Comparison of ENCODE assay signal across 18 cellular contexts in genomic region chr6:13015379-13015681, GRCh38.
DNase-seq lines count a peak whose midpoint lies in the region; ATAC-seq, FAIRE-seq and TF ChIP-seq lines count a peak whose summit lies in the region.
"Had no signal": no experiment of that assay in that cellular context is flagged by ENCODE, and none has a peak within 500 bp of the region (broad histone marks: within the 10 kb centered on the region; RNA-seq: fewer than 3 reads in every experiment).

No MANE protein-coding gene starts in this region.

- TF ChIP-seq RAD21 in SK-N-SH (IDR thresholded peaks at IDR 0.05; ENCODE audit: low read length): no peak

- H3K4me1 ChIP-seq in SK-N-SH (ENCODE audit: control insufficient read depth in 1 of 2, insufficient read depth in 2 of 2, low read depth in 1 of 2, low read length in 1 of 2) (peaks cover 0 to 17% of the 10 kb centered on the region in 2 experiments; a peak in 2 of 4 replicates), body of pancreas (peaks cover 47% of the 10 kb centered on the region), iPS-15b (ENCODE audit: control insufficient read depth, insufficient read depth, low read length) (peaks cover 7% of the 10 kb centered on the region), suprapubic skin (peaks cover 36% of the 10 kb centered on the region)
- H3K4me1 ChIP-seq: BE2C, HAP-1 had no signal

- POLR2A ChIA-PET in SK-N-SH (lab: Yijun Ruan, JAX): no interaction called here
- POLR2A ChIA-PET in HEK293T (lab: Yijun Ruan, JAX): interaction anchor here (1.4 kb wide), 1 partner anchor 313 kb away, joined by 5 read pairs; the partner anchor contains the start of gene TBC1D7

- no peak for FAIRE-seq in GM12892 (lab: Jason Lieb, UNC)

- no peak overlapping the region for H3K4me2 ChIP-seq in SK-N-SH

- DNase-seq in SK-N-SH: peak; percentile 51
- DNase-seq in body of pancreas: no peak
- no peak for DNase-seq in suprapubic skin (ENCODE audit: low spot score in 2 of 2)
- DNase-seq in GM12892 (ENCODE audit: insufficient read length): no peak
- DNase-seq in HEK293T (ENCODE audit: extremely low spot score): no peak
- DNase-seq: 8988T; BE2C; CD4-positive, alpha-beta T cell; DMS53; KG1; NCI-H1092; NCI-H2081 treated with DMSO at 0.1 percent for 48 hours; NCI-H510A had no signal

- H3K36me3 ChIP-seq in SK-N-SH (replicated peaks in 1 of 2; ENCODE audit: control insufficient read depth in 1 of 2, insufficient read depth in 2 of 2, low read length in 1 of 2) (no peaks in the 10 kb centered on the region), body of pancreas (replicated peaks in 1 of 2; ENCODE audit: insufficient read depth in 1 of 2, low read depth in 2 of 2) (no peaks in the 10 kb centered on the region), iPS-15b (ENCODE audit: control insufficient read depth, insufficient read depth, low read length) (no peaks in the 10 kb centered on the region), suprapubic skin (no peaks in the 10 kb centered on the region)
- H3K36me3 ChIP-seq: BE2C, HAP-1, Peyer's patch had no signal

- no peak overlapping the region for H3K9ac ChIP-seq in SK-N-SH
- H3K9ac ChIP-seq in iPS-15b (ENCODE audit: low read depth, low read length): no peak overlapping the region

- TF ChIP-seq POLR2A in body of pancreas (IDR thresholded peaks at IDR 0.05) (no peak), suprapubic skin (IDR thresholded peaks at IDR 0.05) (no peak), GM12892 (IDR thresholded peaks at IDR 0.05; ENCODE audit: low read depth, low read length) (no peak)

- 26% methylated on average over 3 of the region's 3 CpGs for WGBS in SK-N-SH (ENCODE audit: low lambda C conversion rate)
- WGBS in body of pancreas, 2 donors: 21% methylated on average over 3 of the region's 3 CpGs
- 76% methylated on average over 3 of the region's 3 CpGs for WGBS in suprapubic skin

- no peaks in the 10 kb centered on the region for H3F3A ChIP-seq in SK-N-SH (replicated peaks; ENCODE audit: insufficient read depth)

- ATAC-seq in SK-N-SH treated with all-trans-retinoic acid at 6 μM for 48 hours: no peak
- no peak for ATAC-seq in body of pancreas
- no peak for ATAC-seq in HG03460 (IDR thresholded peaks at IDR 0.05; ENCODE audit: unreplicated experiment)

- TF ChIP-seq CTCF in SK-N-SH (IDR thresholded peaks at IDR 0.05) (no peak), body of pancreas (IDR thresholded peaks at IDR 0.05) (no peak), suprapubic skin (IDR thresholded peaks at IDR 0.05) (no peak)

- H3K9me3 ChIP-seq in SK-N-SH (no peaks in the 10 kb centered on the region), body of pancreas (no peaks in the 10 kb centered on the region), iPS-15b (ENCODE audit: control insufficient read depth, insufficient read depth, low read length) (no peaks in the 10 kb centered on the region), suprapubic skin (no peaks in the 10 kb centered on the region)
- H3K9me3 ChIP-seq: BE2C, HAP-1, Peyer's patch had no signal

- intact Hi-C loops in body of pancreas (cut with DNase I): no loop called here

- H2AFZ ChIP-seq in SK-N-SH (ENCODE audit: low read depth): no peak overlapping the region

- H3K4me3 ChIP-seq in SK-N-SH (ENCODE audit: low read depth in 2 of 2, low read length in 1 of 2): no peak overlapping the region
- H3K4me3 ChIP-seq in body of pancreas: no peak overlapping the region
- H3K4me3 ChIP-seq in iPS-15b (ENCODE audit: low read depth, low read length): peak overlapping the region; percentile 83
- peak overlapping the region; percentile 59 for H3K4me3 ChIP-seq in suprapubic skin
- H3K4me3 ChIP-seq: HAP-1 had no signal

- H3K27me3 ChIP-seq in SK-N-SH (ENCODE audit: insufficient read depth) (peaks cover 36% of the 10 kb centered on the region), body of pancreas (no peaks in the 10 kb centered on the region), iPS-15b (ENCODE audit: control insufficient read depth, insufficient read depth, low read length) (peaks cover 36% of the 10 kb centered on the region), suprapubic skin (peaks cover 4% of the 10 kb centered on the region)
- H3K27me3 ChIP-seq: Peyer's patch had no signal

- no peaks in the 10 kb centered on the region for H4K20me1 ChIP-seq in SK-N-SH (ENCODE audit: insufficient read depth)

- H3K9me2 ChIP-seq in SK-N-SH: no peaks in the 10 kb centered on the region

- TF ChIP-seq EP300 in SK-N-SH (IDR thresholded peaks at IDR 0.05; ENCODE audit: borderline replicate concordance in 1 of 2, low read depth in 1 of 2, low read length in 1 of 2): peak in 1 of 2 experiments; percentile 34; a peak in 1 of 4 replicates
- no peak for TF ChIP-seq EP300 in suprapubic skin (IDR thresholded peaks at IDR 0.05)

- H3K27ac ChIP-seq in SK-N-SH (ENCODE audit: low read depth in 2 of 2, low read length in 1 of 2): no peak overlapping the region; a peak in 1 of 4 replicates
- H3K27ac ChIP-seq in body of pancreas: peak overlapping the region; percentile 73 to 88 (median 80)
- H3K27ac ChIP-seq in suprapubic skin: no peak overlapping the region
- H3K27ac ChIP-seq: Peyer's patch had no signal

- CTCF ChIA-PET in SK-N-SH (lab: Yijun Ruan, JAX) (interaction anchor here (0.6 to 3.7 kb wide), 6 partner anchors 37 to 315 kb away, joined by 3 to 22 read pairs (median 4); no protein-coding TSS in a partner anchor), HEK293T (lab: Yijun Ruan, JAX) (no interaction called here)

- no peaks in the 10 kb centered on the region for H3K79me2 ChIP-seq in SK-N-SH (ENCODE audit: insufficient read depth)

TF ChIP-seq in SK-N-SH, 30 proteins besides CTCF, POLR2A, EP300 and RAD21 (continues in another document):
- TF ChIP-seq RCOR1 (IDR thresholded peaks at IDR 0.05; ENCODE audit: low read length) (0 out of 2 replicates have a peak, but pooled peaks have one; percentile 12), YY1 (IDR thresholded peaks at IDR 0.05; ENCODE audit: low read depth) (no peak), JUND (IDR thresholded peaks at IDR 0.05) (no peak), GATA2 (CRISPR knock-in tag; IDR thresholded peaks at IDR 0.05) (peak; percentile 77)

TF ChIP-seq in SK-N-SH treated with all-trans-retinoic acid at 6 μM for 48 hours, 23 proteins besides CTCF, POLR2A, EP300 and RAD21 (continues in another document):
- TF ChIP-seq ESRRG (CRISPR knock-in tag; IDR thresholded peaks at IDR 0.05) (no peak), ZFP30 (CRISPR knock-in tag; IDR thresholded peaks at IDR 0.05) (no peak), ZNF8 (CRISPR knock-in tag; IDR thresholded peaks at IDR 0.05) (no peak)
- TF ChIP-seq, protein P1, sequence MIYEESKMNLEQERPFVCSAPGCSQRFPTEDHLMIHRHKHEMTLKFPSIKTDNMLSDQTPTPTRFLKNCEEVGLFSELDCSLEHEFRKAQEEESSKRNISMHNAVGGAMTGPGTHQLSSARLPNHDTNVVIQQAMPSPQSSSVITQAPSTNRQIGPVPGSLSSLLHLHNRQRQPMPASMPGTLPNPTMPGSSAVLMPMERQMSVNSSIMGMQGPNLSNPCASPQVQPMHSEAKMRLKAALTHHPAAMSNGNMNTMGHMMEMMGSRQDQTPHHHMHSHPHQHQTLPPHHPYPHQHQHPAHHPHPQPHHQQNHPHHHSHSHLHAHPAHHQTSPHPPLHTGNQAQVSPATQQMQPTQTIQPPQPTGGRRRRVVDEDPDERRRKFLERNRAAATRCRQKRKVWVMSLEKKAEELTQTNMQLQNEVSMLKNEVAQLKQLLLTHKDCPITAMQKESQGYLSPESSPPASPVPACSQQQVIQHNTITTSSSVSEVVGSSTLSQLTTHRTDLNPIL (CRISPR knock-in tag; IDR thresholded peaks at IDR 0.05; ENCODE audit: low read depth): no peak
- TF ChIP-seq, protein P2, sequence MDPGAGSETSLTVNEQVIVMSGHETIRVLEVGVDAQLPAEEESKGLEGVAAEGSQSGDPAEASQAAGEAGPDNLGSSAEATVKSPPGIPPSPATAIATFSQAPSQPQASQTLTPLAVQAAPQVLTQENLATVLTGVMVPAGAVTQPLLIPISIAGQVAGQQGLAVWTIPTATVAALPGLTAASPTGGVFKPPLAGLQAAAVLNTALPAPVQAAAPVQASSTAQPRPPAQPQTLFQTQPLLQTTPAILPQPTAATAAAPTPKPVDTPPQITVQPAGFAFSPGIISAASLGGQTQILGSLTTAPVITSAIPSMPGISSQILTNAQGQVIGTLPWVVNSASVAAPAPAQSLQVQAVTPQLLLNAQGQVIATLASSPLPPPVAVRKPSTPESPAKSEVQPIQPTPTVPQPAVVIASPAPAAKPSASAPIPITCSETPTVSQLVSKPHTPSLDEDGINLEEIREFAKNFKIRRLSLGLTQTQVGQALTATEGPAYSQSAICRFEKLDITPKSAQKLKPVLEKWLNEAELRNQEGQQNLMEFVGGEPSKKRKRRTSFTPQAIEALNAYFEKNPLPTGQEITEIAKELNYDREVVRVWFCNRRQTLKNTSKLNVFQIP (CRISPR knock-in tag; IDR thresholded peaks at IDR 0.05; ENCODE audit: borderline replicate concordance, low read depth): no peak

TF ChIP-seq in HEK293T, 16 proteins besides CTCF, POLR2A, EP300 and RAD21:
- TF ChIP-seq TARDBP (IDR thresholded peaks at IDR 0.05) (no peak), BHLHE40 (IDR thresholded peaks at IDR 0.05; ENCODE audit: borderline replicate concordance) (no peak), LEF1 (IDR thresholded peaks at IDR 0.05; ENCODE audit: borderline replicate concordance) (no peak), NFRKB (IDR thresholded peaks at IDR 0.05) (no peak), L3MBTL2 (conservative IDR thresholded peaks at IDR 0.05) (no peak), PKNOX1 (IDR thresholded peaks at IDR 0.05) (no peak), CTBP1 (IDR thresholded peaks at IDR 0.05; ENCODE audit: borderline replicate concordance) (no peak), ELF4 (IDR thresholded peaks at IDR 0.05) (no peak), SUZ12 (IDR thresholded peaks at IDR 0.05) (no peak), ZNF384 (IDR thresholded peaks at IDR 0.05) (no peak)
TF ChIP-seq in HEK293T: peak in this region for 0.

Comparison
In these comparisons a context has a peak if more than half of its experiments do, and no peak if none do; other contexts are left out.
1. H3K27ac ChIP-seq: peak in body of pancreas (4 of 4); none in SK-N-SH (0 of 2) and suprapubic skin (single experiment).
2. H3K4me3 ChIP-seq: peak in iPS-15b (single experiment) and suprapubic skin (single experiment); none in SK-N-SH (0 of 2) and body of pancreas (0 of 2).